ENCODE assay signal across 11 cellular contexts in genomic region chr16:49557070-49557446, GRCh38.
DNase-seq lines count a peak whose midpoint lies in the region; FAIRE-seq and TF ChIP-seq lines count a peak whose summit lies in the region.
"Had no signal": no experiment of that assay in that cellular context is flagged by ENCODE, and none has a peak within 500 bp of the region (broad histone marks: within the 10 kb centered on the region; RNA-seq: fewer than 3 reads in every experiment).

No MANE protein-coding gene starts in this region.

- peak overlapping the region; percentile 29 for H3K4me3 Mint-ChIP-seq in mesothelial cell of epicardium

- no peaks in the 10 kb centered on the region for H3K9me2 ChIP-seq in PC-9 (ENCODE audit: insufficient read depth)

- peak overlapping the region; percentile 77 for H3K27ac ChIP-seq in SK-N-MC
- no peak overlapping the region for H3K27ac ChIP-seq in PC-9

- peak overlapping the region; percentile 29 for H3K9ac ChIP-seq in SK-N-MC (ENCODE audit: insufficient read length)

- H3K4me1 Mint-ChIP-seq in mesothelial cell of epicardium, result no peaks in the 10 kb centered on the region

- no peaks in the 10 kb centered on the region for H3K79me2 ChIP-seq in PC-9 (ENCODE audit: low read depth)

- H3K4me2 ChIP-seq in PC-9, result no peak overlapping the region

- intact Hi-C loops in PC-9 (cut with micrococcal nuclease; ENCODE audit: unreplicated experiment), result no loop called here

- in situ Hi-C loops in GM13976 (cut with MboI; ENCODE audit: low sequenced_read_pairs, unreplicated experiment), result no loop called here

- H3F3A ChIP-seq in PC-9 (ENCODE audit: insufficient read depth, low read depth), result no peaks in the 10 kb centered on the region

- no peak overlapping the region for H3K27ac Mint-ChIP-seq in mesothelial cell of epicardium

- H3K9me3 ChIP-seq in SK-N-MC (ENCODE audit: low read depth, low read length), result no peaks in the 10 kb centered on the region
- no peaks in the 10 kb centered on the region for H3K9me3 ChIP-seq in PC-9 (ENCODE audit: insufficient read depth, low read depth)

- H2AFZ ChIP-seq in PC-9, result no peak overlapping the region

- POLR2A ChIA-PET in PC-9 (lab: Charles Lee; ENCODE audit: unreplicated experiment), result no interaction called here

- H3K36me3 Mint-ChIP-seq in mesothelial cell of epicardium, result no peaks in the 10 kb centered on the region

- H3K4me3 ChIP-seq in SK-N-MC (peak overlapping the region; percentile 67), PC-9 (no peak overlapping the region)

- H3K4me1 ChIP-seq in PC-9 (replicated peaks; ENCODE audit: insufficient read depth), result no peaks in the 10 kb centered on the region

- no peak for TF ChIP-seq CTCF in D721Med (IDR thresholded peaks at IDR 0.05; ENCODE audit: insufficient read depth, missing control alignments)
- no peak for TF ChIP-seq CTCF in mesothelial cell of epicardium (IDR thresholded peaks at IDR 0.05; ENCODE audit: unreplicated experiment)
- TF ChIP-seq CTCF in GM13976 (IDR thresholded peaks at IDR 0.05; ENCODE audit: borderline replicate concordance, control extremely low read depth, extremely low read depth, insufficient read depth, missing control alignments), result no peak
- TF ChIP-seq CTCF in PC-9 (conservative IDR thresholded peaks at IDR 0.05), result no peak

- H3K36me3 ChIP-seq in SK-N-MC (ENCODE audit: insufficient read depth, low read length) (no peaks in the 10 kb centered on the region), PC-9 (ENCODE audit: low read depth) (no peaks in the 10 kb centered on the region)

- no peaks in the 10 kb centered on the region for H3K9me3 Mint-ChIP-seq in mesothelial cell of epicardium

- CTCF ChIA-PET in PC-9 (lab: Charles Lee), result no interaction called here

- H3K27me3 ChIP-seq in PC-9 (ENCODE audit: insufficient read depth, low read depth), result peaks cover 53% of the 10 kb centered on the region

- no peak for FAIRE-seq in D721Med (lab: Jason Lieb, UNC)

- BruUV-seq in PC-9 (replicated peaks; lab: Mats Ljungman, UMichigan), result no TSS peak

- H4K20me1 ChIP-seq in PC-9 (ENCODE audit: insufficient read depth), result no peaks in the 10 kb centered on the region

- peak; percentile 48 for DNase-seq in D721Med (ENCODE audit: insufficient read length, low spot score)
- peak; percentile 80 for DNase-seq in NCI-H146 treated with DMSO at 0.1 percent for 48 hours (lab: John Stamatoyannopoulos, UW; ENCODE audit: unreplicated experiment)
- no peak for DNase-seq in SK-N-MC (ENCODE audit: low read depth, low spot score)
- no peak for DNase-seq in mesothelial cell of epicardium (ENCODE audit: low spot score in 2 of 2, unreplicated experiment in 2 of 2)
- no peak for DNase-seq in stimulated activated naive CD4-positive, alpha-beta T cell treated with Interleukin-2 at 50 U/mL for 16 hours (lab: John Stamatoyannopoulos, UW)
- no peak for DNase-seq in amniotic stem cell (lab: John Stamatoyannopoulos, UW)
- DNase-seq in GM13976 (ENCODE audit: low spot score), result no peak
- no peak for DNase-seq in PC-9
- DNase-seq: DMS79 treated with DMSO at 0.1 percent for 48 hours; effector CD8-positive, alpha-beta T cell; left ventricle myocardium superior had no signal

- H3K27me3 Mint-ChIP-seq in mesothelial cell of epicardium (ENCODE audit: low read depth), result no peaks in the 10 kb centered on the region

Comparison
In these comparisons a context has a peak if more than half of its experiments do, and no peak if none do; other contexts are left out.
1. DNase-seq: peak in D721Med (single experiment) and NCI-H146 treated with DMSO at 0.1 percent for 48 hours (single experiment); none in SK-N-MC (single experiment), mesothelial cell of epicardium (0 of 2), stimulated activated naive CD4-positive, alpha-beta T cell treated with Interleukin-2 at 50 U/mL for 16 hours (single experiment), amniotic stem cell (single experiment), GM13976 (single experiment) and PC-9 (0 of 2).